27 cellular contexts compared by ENCODE assay signal in the genomic region with DNA sequence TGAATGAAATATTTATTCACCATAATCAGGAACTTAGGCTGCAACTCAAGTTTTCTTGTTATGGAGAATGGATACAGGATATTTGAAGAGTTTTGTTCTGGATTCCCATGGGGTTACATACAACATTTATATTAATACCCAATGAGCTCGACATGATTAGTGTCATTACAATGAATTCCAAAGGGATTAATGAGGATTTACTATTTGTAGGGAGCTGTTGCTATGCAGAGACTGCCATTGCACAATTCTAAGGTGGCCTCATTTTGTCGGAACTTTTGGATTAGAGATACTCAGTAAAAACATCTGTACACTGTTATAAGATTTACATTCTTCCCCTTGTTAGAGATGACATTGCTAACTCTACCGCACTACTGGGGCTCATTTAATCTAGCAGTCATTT.
A peak's percentile ranks its signal among the peaks of the same experiment; 100 is the strongest.
DNase-seq lines count a peak whose midpoint lies in the region; FAIRE-seq and TF ChIP-seq lines count a peak whose summit lies in the region.
"Had no signal": no experiment of that assay in that cellular context is flagged by ENCODE, and none has a peak within 500 bp of the region (broad histone marks: within the 10 kb centered on the region; RNA-seq: fewer than 3 reads in every experiment).

No MANE protein-coding gene starts in this region.

- TF ChIP-seq CTCF in A673 (conservative IDR thresholded peaks at IDR 0.05; ENCODE audit: low read depth, low read length) (no peak), D721Med (IDR thresholded peaks at IDR 0.05; ENCODE audit: insufficient read depth, missing control alignments) (no peak), H1 (IDR thresholded peaks at IDR 0.05; ENCODE audit: control extremely low read depth in 1 of 3, insufficient read depth in 1 of 3, low read depth in 1 of 3, low read length in 3 of 3) (no peak), neural progenitor cell (IDR thresholded peaks at IDR 0.05) (no peak)

- no peak overlapping the region for H2BK120ac ChIP-seq in H1 (replicated peaks; ENCODE audit: low read depth, low read length)

- whole genome bisulfite sequencing in H1 (ENCODE audit: extremely low coverage in 1 of 2, insufficient coverage in 1 of 2, insufficient read length in 1 of 2, insufficient replicate concordance in 2 of 2, low coverage in 1 of 2, low lambda C conversion rate in 2 of 2, missing lambda C conversion rate in 1 of 2), 2 experiments, result 84% methylated on average over 3 of the region's 3 CpGs; no CpG with 5 or more reads in 1 of the 2 experiments

- no peak overlapping the region for H3K4me3 Mint-ChIP-seq in neural progenitor cell
- H3K4me3 Mint-ChIP-seq: B cell; CD4-positive, alpha-beta T cell; CD8-positive, alpha-beta T cell had no signal

- no peaks in the 10 kb centered on the region for H3K23me2 ChIP-seq in H1 (ENCODE audit: low read depth, low read length)

- no peak overlapping the region for H3K4ac ChIP-seq in H1 (replicated peaks; ENCODE audit: insufficient read length, low read depth, low read length)

- peak; percentile 42 for DNase-seq in A673 (ENCODE audit: low spot score)
- no peak for DNase-seq in D721Med (ENCODE audit: insufficient read length, low spot score)
- no peak for DNase-seq in H1 (ENCODE audit: low read depth in 1 of 2, low spot score in 2 of 2)
- no peak for DNase-seq in neural progenitor cell (ENCODE audit: low spot score)
- no peak for DNase-seq in SIG-M5 treated with dmso at 0.1 percent for 504 hours (lab: John Stamatoyannopoulos, UW; ENCODE audit: unreplicated experiment)
- no peak for DNase-seq in epidermal melanocyte (ENCODE audit: insufficient read length, low spot score)
- DNase-seq in activated CD4-positive, alpha-beta T cell treated with anti-CD3 and anti-CD28 coated beads for 4 hours, result no peak
- DNase-seq in iPS-NIHi11 (ENCODE audit: low spot score), result no peak
- DNase-seq: 8988T; AML-193; Caco-2; Calu3; CD4-positive, alpha-beta T cell; CD8-positive, alpha-beta T cell; DMS 273 treated with DMSO at 0.1 percent for 48 hours; DMS153; DMS53; DMS79; DND-41; EL; GDM1 had no signal

- H3K36me3 Mint-ChIP-seq in neural progenitor cell, result peaks cover 4% of the 10 kb centered on the region
- H3K36me3 Mint-ChIP-seq: CD8-positive, alpha-beta T cell had no signal

- no peak overlapping the region for H3K27ac Mint-ChIP-seq in neural progenitor cell
- H3K27ac Mint-ChIP-seq: B cell; CD4-positive, alpha-beta T cell; CD8-positive, alpha-beta T cell had no signal

- no peak overlapping the region for H3K23ac ChIP-seq in H1 (ENCODE audit: insufficient read length)

- FAIRE-seq in D721Med (lab: Jason Lieb, UNC) (peak; percentile 16), H1 (lab: Jason Lieb, UNC) (no peak)
- FAIRE-seq: A204.1, GM12878, GM18507 had no signal

- H3K14ac ChIP-seq in H1 (ENCODE audit: insufficient read length), result no peak overlapping the region

- no peaks in the 10 kb centered on the region for H4K20me1 ChIP-seq in H1 (replicated peaks in 1 of 2; ENCODE audit: control insufficient read depth in 1 of 2, insufficient read depth in 2 of 2, low read length in 2 of 2)
- no peaks in the 10 kb centered on the region for H4K20me1 ChIP-seq in neural progenitor cell (ENCODE audit: low read depth)
- H4K20me1 ChIP-seq: BLaER1 treated with 17β-estradiol and CSF1 and Interleukin-3, amounts not matched to agents 10 nM and 100 nM had no signal

- H3K27ac ChIP-seq in A673 (ENCODE audit: low read depth, low read length, poor library complexity, severe bottlenecking) (peak overlapping the region; percentile 76), H1 (ENCODE audit: low read depth, low read length) (no peak overlapping the region), neural progenitor cell (peak overlapping the region; percentile 16)
- H3K27ac ChIP-seq: BLaER1 treated with 17β-estradiol and CSF1 and Interleukin-3, amounts not matched to agents 10 nM and 100 nM; C4-2B had no signal

- TF ChIP-seq EP300 in H1 (IDR thresholded peaks at IDR 0.05; ENCODE audit: borderline replicate concordance in 1 of 2, low read depth in 2 of 2, low read length in 2 of 2), result no peak

- H3K36me3 ChIP-seq in A673 (ENCODE audit: insufficient read depth, low read length, poor library complexity, severe bottlenecking) (no peaks in the 10 kb centered on the region), H1 (ENCODE audit: control insufficient read depth in 2 of 4, insufficient read depth in 4 of 4, low read length in 3 of 4) (no peaks in the 10 kb centered on the region), neural progenitor cell (no peaks in the 10 kb centered on the region)
- H3K36me3 ChIP-seq: BLaER1 treated with 17β-estradiol and CSF1 and Interleukin-3, amounts not matched to agents 10 nM and 100 nM had no signal

- H4K8ac ChIP-seq in H1 (ENCODE audit: extremely low read depth, insufficient read depth, low read length), result no peak overlapping the region

- TF ChIP-seq RAD21 in H1 (IDR thresholded peaks at IDR 0.05 in 1 of 2, conservative IDR thresholded peaks at IDR 0.05 in 1 of 2; ENCODE audit: low read depth in 2 of 2, low read length in 2 of 2), result no peak

- H3K9me3 Mint-ChIP-seq in neural progenitor cell, result peaks cover 10% of the 10 kb centered on the region
- H3K9me3 Mint-ChIP-seq: CD4-positive, alpha-beta T cell; CD8-positive, alpha-beta T cell had no signal

- H3K79me1 ChIP-seq in H1 (ENCODE audit: low read depth, low read length), result no peaks in the 10 kb centered on the region

- BruUV-seq in A673 (replicated peaks; lab: Mats Ljungman, UMichigan), result no TSS peak

- no peak overlapping the region for H4K5ac ChIP-seq in H1 (ENCODE audit: insufficient read length, low read depth, low read length)

- no peaks in the 10 kb centered on the region for H3K27me3 ChIP-seq in A673 (replicated peaks; ENCODE audit: insufficient read depth, low read depth, low read length, poor library complexity)
- no peaks in the 10 kb centered on the region for H3K27me3 ChIP-seq in H1 (replicated peaks in 1 of 4; ENCODE audit: control insufficient read depth in 3 of 4, extremely low read depth in 1 of 4, insufficient read depth in 3 of 4, low read length in 3 of 4)
- H3K27me3 ChIP-seq in neural progenitor cell, result no peaks in the 10 kb centered on the region
- H3K27me3 ChIP-seq: BLaER1 treated with 17β-estradiol and CSF1 and Interleukin-3, amounts not matched to agents 10 nM and 100 nM had no signal

- no peak overlapping the region for H2BK12ac ChIP-seq in H1 (ENCODE audit: low read depth, low read length)

- no peak overlapping the region for H2BK5ac ChIP-seq in H1 (ENCODE audit: low read depth, low read length)

- H3K4me2 ChIP-seq in H1 (ENCODE audit: insufficient read depth in 1 of 2, low read depth in 2 of 2, low read length in 2 of 2) (no peak overlapping the region), neural progenitor cell (peak overlapping the region; percentile 53)
- H3K4me2 ChIP-seq: BLaER1 treated with 17β-estradiol and CSF1 and Interleukin-3, amounts not matched to agents 10 nM and 100 nM had no signal

- intact Hi-C loops in A673 (cut with micrococcal nuclease; ENCODE audit: unreplicated experiment), result no loop called here

- H3K9me3 ChIP-seq in A673 (ENCODE audit: low read depth, low read length, poor library complexity, severe bottlenecking) (no peaks in the 10 kb centered on the region), H1 (ENCODE audit: insufficient read depth in 2 of 2, low read depth in 1 of 2, low read length in 1 of 2) (no peaks in the 10 kb centered on the region), neural progenitor cell (ENCODE audit: low read depth) (no peaks in the 10 kb centered on the region)
- H3K9me3 ChIP-seq: BLaER1 treated with 17β-estradiol and CSF1 and Interleukin-3, amounts not matched to agents 10 nM and 100 nM; Caco-2 had no signal

- H3K4me1 ChIP-seq in A673 (ENCODE audit: insufficient read depth, low read length, poor library complexity, severe bottlenecking), result peaks cover 40% of the 10 kb centered on the region
- H3K4me1 ChIP-seq in H1 (replicated peaks in 1 of 4; ENCODE audit: control insufficient read depth in 3 of 4, insufficient read depth in 4 of 4, low read length in 3 of 4), result peaks cover 0 to 11% (median 2%) of the 10 kb centered on the region in 4 experiments; a peak in 3 of 7 replicates
- H3K4me1 ChIP-seq in neural progenitor cell, result peaks cover 47% of the 10 kb centered on the region
- H3K4me1 ChIP-seq: BLaER1 treated with 17β-estradiol and CSF1 and Interleukin-3, amounts not matched to agents 10 nM and 100 nM; Caco-2 had no signal

- no peak overlapping the region for H4K91ac ChIP-seq in H1 (replicated peaks; ENCODE audit: insufficient read length, low read length)

- TF ChIP-seq POLR2A in H1 (IDR thresholded peaks at IDR 0.05; ENCODE audit: control extremely low read depth in 1 of 2, low read depth in 2 of 2, low read length in 2 of 2), result no peak

- no peak overlapping the region for H3K56ac ChIP-seq in H1 (replicated peaks; ENCODE audit: insufficient read length, low read depth, low read length)

- CTCF ChIA-PET in A673 (lab: Charles Lee), result interaction anchor here (1.0 kb wide), 1 partner anchor 92 kb away, joined by 4 read pairs; no protein-coding TSS in a partner anchor
- CTCF ChIA-PET in H1 (lab: Charles Lee; ENCODE audit: partially characterized antibody), result interaction anchor here (4.7 kb wide), 1 partner anchor 93 kb away, joined by 21 read pairs; no protein-coding TSS in a partner anchor

- no peak overlapping the region for H2BK20ac ChIP-seq in H1 (ENCODE audit: low read length)

- no peak overlapping the region for H2BK15ac ChIP-seq in H1 (ENCODE audit: low read length)

- peaks cover 2% of the 10 kb centered on the region for H3K27me3 Mint-ChIP-seq in neural progenitor cell (ENCODE audit: insufficient read depth, low read depth)
- H3K27me3 Mint-ChIP-seq: B cell; CD4-positive, alpha-beta T cell had no signal

- H2AK5ac ChIP-seq in H1 (ENCODE audit: low read depth, low read length), result no peak overlapping the region

- H3K4me1 Mint-ChIP-seq in neural progenitor cell, result peaks cover 37% of the 10 kb centered on the region
- H3K4me1 Mint-ChIP-seq: B cell had no signal

- no peaks in the 10 kb centered on the region for H3K79me2 ChIP-seq in H1 (ENCODE audit: control insufficient read depth in 1 of 2, insufficient read depth in 2 of 2, low read length in 2 of 2)
- H3K79me2 ChIP-seq in neural progenitor cell (ENCODE audit: low read depth), result no peaks in the 10 kb centered on the region

- no peak overlapping the region for H3K4me3 ChIP-seq in A673 (ENCODE audit: low read depth, low read length, poor library complexity, severe bottlenecking)
- no peak overlapping the region for H3K4me3 ChIP-seq in H1 (ENCODE audit: extremely low read depth in 1 of 4, insufficient read depth in 2 of 4, low read depth in 3 of 4, low read length in 4 of 4)
- H3K4me3 ChIP-seq in neural progenitor cell, result no peak overlapping the region
- H3K4me3 ChIP-seq: BLaER1 treated with 17β-estradiol and CSF1 and Interleukin-3, amounts not matched to agents 10 nM and 100 nM; GM12878 had no signal

- H3K9ac ChIP-seq in H1 (replicated peaks in 1 of 4; ENCODE audit: extremely low read depth in 1 of 4, low read depth in 3 of 4, low read length in 3 of 4), result no peak overlapping the region
- no peak overlapping the region for H3K9ac ChIP-seq in neural progenitor cell
- H3K9ac ChIP-seq: BLaER1 treated with 17β-estradiol and CSF1 and Interleukin-3, amounts not matched to agents 10 nM and 100 nM had no signal

- H2AFZ ChIP-seq in H1 (ENCODE audit: low read length) (no peak overlapping the region), neural progenitor cell (replicated peaks) (no peak overlapping the region)

- H3F3A ChIP-seq in neural progenitor cell (ENCODE audit: low read depth), result peaks cover 20% of the 10 kb centered on the region

- POLR2A ChIA-PET in A673 (lab: Charles Lee; ENCODE audit: low non-redundant PET), result no interaction called here
- POLR2A ChIA-PET in H1 (lab: Charles Lee; ENCODE audit: partially characterized antibody), result no interaction called here

- H3K18ac ChIP-seq in H1 (ENCODE audit: extremely low read depth, low read length), result no peak overlapping the region
